Comparison of ENCODE assay signal across 19 cellular contexts in the genomic region with DNA sequence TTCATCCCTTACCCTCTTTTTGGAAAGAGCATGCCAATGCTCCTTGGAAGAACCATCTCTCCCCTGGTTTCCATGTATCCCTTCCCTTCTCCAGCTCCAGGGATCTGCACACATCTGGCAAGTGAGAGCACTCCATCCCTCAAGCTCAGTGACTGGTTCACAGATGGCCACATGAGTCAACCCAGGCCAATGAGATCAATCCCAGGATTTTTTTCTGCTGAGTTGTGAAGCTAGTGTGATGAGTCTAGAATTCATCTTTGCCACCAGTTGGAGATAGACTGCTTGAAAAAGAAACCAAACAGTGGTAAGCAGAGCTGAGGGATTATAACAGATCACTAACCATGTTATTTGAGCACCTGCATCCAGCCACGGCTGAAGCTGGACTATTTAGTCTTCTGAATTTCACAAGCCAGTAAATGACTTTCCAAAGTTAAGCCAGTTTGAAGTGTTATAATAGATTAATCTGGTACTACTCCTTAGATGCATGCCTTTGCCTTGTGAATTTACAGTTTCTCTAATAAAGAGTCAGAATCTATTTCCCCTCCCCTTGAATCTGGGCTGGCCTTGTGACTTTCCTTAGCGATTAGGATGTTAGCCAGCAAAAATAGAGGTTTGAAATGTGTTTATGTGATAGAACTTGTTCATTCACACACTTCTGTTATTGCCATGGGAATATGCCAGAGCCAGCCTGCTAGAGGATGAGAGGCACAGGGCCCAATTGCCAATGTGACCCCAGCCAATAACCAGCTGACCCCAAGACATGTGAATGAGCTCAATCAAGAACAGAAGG.
DNase-seq lines count a peak whose midpoint lies in the region; ATAC-seq and TF ChIP-seq lines count a peak whose summit lies in the region.
"Had no signal": no experiment of that assay in that cellular context is flagged by ENCODE, and none has a peak within 500 bp of the region (broad histone marks: within the 10 kb centered on the region; RNA-seq: fewer than 3 reads in every experiment).

No MANE protein-coding gene starts in this region.

- DNase-seq in AG10803 (ENCODE audit: low read depth) (peak; percentile 62), HCEC 1CT (peak; percentile 91), astrocyte of the cerebellum (ENCODE audit: low read depth) (peak; percentile 26), left kidney (ENCODE audit: low read depth, low spot score) (peak; percentile 7), aorta (no peak), posterior vena cava (ENCODE audit: low spot score) (no peak), NCI-H69 (lab: John Stamatoyannopoulos, UW) (no peak)
- DNase-seq: activated CD4-positive, alpha-beta T cell treated with anti-CD3 and anti-CD28 coated beads for 4 hours; activated naive CD4-positive, alpha-beta T cell treated with anti-CD3 and anti-CD28 coated beads, Interleukin-2, amount 10 ng/mL, durations not matched to agents 7 days and 5 days; DMS153; KG1; mucosa of descending colon; NCI-H1105 treated with DMSO at 0.1 percent for 48 hours; NCI-H2171 treated with DMSO at 0.1 percent for 48 hours; occipital lobe; sigmoid colon had no signal

- H3K4me1 ChIP-seq in aorta (ENCODE audit: control insufficient read depth in 1 of 2, insufficient read depth in 2 of 2, low read length in 2 of 2), result no peaks in the 10 kb centered on the region
- H3K4me1 ChIP-seq: BLaER1 treated with 17β-estradiol and CSF1 and Interleukin-3, amounts not matched to agents 10 nM and 100 nM; SJCRH30 had no signal

- no peaks in the 10 kb centered on the region for H3K27me3 ChIP-seq in aorta (ENCODE audit: control insufficient read depth in 1 of 2, insufficient read depth in 2 of 2, low read length in 1 of 2)
- H3K27me3 ChIP-seq: BLaER1 treated with 17β-estradiol and CSF1 and Interleukin-3, amounts not matched to agents 10 nM and 100 nM; sigmoid colon; SJCRH30 had no signal

- intact Hi-C loops in aorta (cut with DNase I) (no loop called here), posterior vena cava (cut with DNase I) (no loop called here)

- no peak for TF ChIP-seq CTCF in AG10803 (conservative IDR thresholded peaks at IDR 0.05; ENCODE audit: low read length)
- TF ChIP-seq CTCF in astrocyte of the cerebellum (IDR thresholded peaks at IDR 0.05; ENCODE audit: low read depth, low read length, missing control alignments), result peak; percentile 3

- H3K9me3 ChIP-seq in aorta (ENCODE audit: control insufficient read depth, low read length), result no peaks in the 10 kb centered on the region
- H3K9me3 ChIP-seq: BLaER1 treated with 17β-estradiol and CSF1 and Interleukin-3, amounts not matched to agents 10 nM and 100 nM; mucosa of descending colon; sigmoid colon; SJCRH30 had no signal

- in situ Hi-C loops in astrocyte of the cerebellum (cut with HindIII; ENCODE audit: low sequenced_read_pairs), result no loop called here

- ATAC-seq in aorta (ENCODE audit: low FRiP score), result no peak
- ATAC-seq: left lobe of liver, mucosa of descending colon had no signal

- H3K36me3 ChIP-seq in aorta (ENCODE audit: control insufficient read depth in 1 of 2, insufficient read depth in 2 of 2, low read length in 1 of 2), result no peaks in the 10 kb centered on the region
- H3K36me3 ChIP-seq: BLaER1 treated with 17β-estradiol and CSF1 and Interleukin-3, amounts not matched to agents 10 nM and 100 nM; sigmoid colon; SJCRH30 had no signal

- WGBS in aorta, 2 donors, result 17 to 33% methylated on average over 2 of the region's 2 CpGs

- no peak overlapping the region for H3K27ac ChIP-seq in aorta (ENCODE audit: low read depth in 1 of 2, low read length in 2 of 2)
- H3K27ac ChIP-seq: BLaER1 treated with 17β-estradiol and CSF1 and Interleukin-3, amounts not matched to agents 10 nM and 100 nM; SJCRH30 had no signal

- H3K4me3 ChIP-seq in AG10803 (ENCODE audit: low read length) (no peak overlapping the region), astrocyte of the cerebellum (ENCODE audit: low read depth, low read length) (no peak overlapping the region), aorta (ENCODE audit: low read length in 2 of 2) (no peak overlapping the region)
- H3K4me3 ChIP-seq: BLaER1 treated with 17β-estradiol and CSF1 and Interleukin-3, amounts not matched to agents 10 nM and 100 nM; mucosa of descending colon; sigmoid colon; SJCRH30 had no signal

Comparison
In these comparisons a context has a peak if more than half of its experiments do, and no peak if none do; other contexts are left out.
1. DNase-seq: peak in AG10803 (single experiment), HCEC 1CT (single experiment), astrocyte of the cerebellum (single experiment) and left kidney (single experiment); none in aorta (0 of 2), posterior vena cava (single experiment) and NCI-H69 (single experiment).